In the genomic region with DNA sequence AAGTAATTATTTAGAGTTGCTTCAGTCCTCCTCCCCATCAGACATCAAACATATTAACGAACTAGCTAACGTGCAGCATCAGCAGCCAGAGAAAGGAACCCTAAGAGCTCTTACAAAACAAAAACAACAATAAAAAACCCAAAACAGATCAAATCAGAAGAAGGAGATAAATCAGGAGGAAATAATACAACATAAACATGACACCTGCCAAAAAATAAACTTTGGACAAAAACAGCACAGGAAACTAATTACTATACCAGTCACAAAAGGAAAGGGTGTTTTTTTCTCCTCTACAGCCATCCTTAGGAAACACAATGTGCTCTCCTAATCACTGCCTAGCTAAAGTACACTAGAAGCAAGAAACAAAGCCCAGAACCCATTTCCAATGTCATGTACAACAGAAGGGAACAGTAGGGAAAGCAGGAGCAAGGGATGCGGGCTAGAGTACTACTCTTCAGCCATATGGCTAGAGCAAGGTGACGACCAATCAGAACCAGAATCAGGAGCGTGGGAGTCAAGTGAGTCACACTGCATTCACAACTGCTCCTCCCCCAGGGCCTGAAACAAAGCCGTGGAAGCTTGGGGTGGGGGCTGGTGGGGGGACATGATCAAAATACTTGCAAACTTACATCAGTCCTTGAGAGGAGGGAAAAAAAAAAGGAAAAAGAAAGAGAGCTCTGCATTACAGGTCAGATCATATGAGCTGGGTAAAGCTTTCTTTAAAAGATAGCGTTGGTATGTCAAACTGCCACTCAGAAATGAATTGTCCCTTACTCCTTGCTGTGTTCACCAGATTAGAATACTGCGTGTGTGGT, we compare ENCODE assay signal across 8 cellular contexts.
DNase-seq lines count a peak whose midpoint lies in the region; ATAC-seq and TF ChIP-seq lines count a peak whose summit lies in the region.

No MANE protein-coding gene starts in this region.

- no peak overlapping the region for H2AFZ ChIP-seq in neural cell (ENCODE audit: low read depth, low read length)

- no peaks in the 10 kb centered on the region for H3K9me3 ChIP-seq in ES-I3 (ENCODE audit: control insufficient read depth, insufficient read depth, low read length)
- no peaks in the 10 kb centered on the region for H3K9me3 ChIP-seq in neural cell (ENCODE audit: low read length)

- no peak for TF ChIP-seq CTCF in dorsolateral prefrontal cortex (IDR thresholded peaks at IDR 0.05 in 54 of 56, conservative IDR thresholded peaks at IDR 0.05 in 2 of 56; ENCODE audit: low read depth in 1 of 56, partially characterized antibody in 56 of 56)
- TF ChIP-seq CTCF in neural cell (IDR thresholded peaks at IDR 0.05; ENCODE audit: poor library complexity, severe bottlenecking): no peak

- intact Hi-C loops in dorsolateral prefrontal cortex (cut with DNase I): no loop called here

- H3K4me2 ChIP-seq in neural cell (ENCODE audit: low read length): peak overlapping the region; percentile 15

- H3K9me2 ChIP-seq in neural cell (ENCODE audit: insufficient read depth, low read length): no peaks in the 10 kb centered on the region

- DNase-seq in NCI-H69 (lab: John Stamatoyannopoulos, UW): peak; percentile 94
- DNase-seq in dorsolateral prefrontal cortex: peak in 7 of 10 donors; percentile 47 to 74 (median 62)
- DNase-seq in midbrain (lab: John Stamatoyannopoulos, UW): no peak
- DNase-seq in effector CD8-positive, alpha-beta T cell (lab: John Stamatoyannopoulos, UW): no peak

- no peaks in the 10 kb centered on the region for H4K20me1 ChIP-seq in neural cell (ENCODE audit: insufficient read depth)

- H3K4me3 ChIP-seq in dorsolateral prefrontal cortex (peak overlapping the region in 4 of 59 donors; percentile 13 to 25 (median 22)), neural cell (ENCODE audit: low read length) (peak overlapping the region; percentile 45)

- H3K36me3 ChIP-seq in ES-I3 (ENCODE audit: insufficient read depth, low read length): 0 out of 2 replicates have a peak, but pooled peaks cover 3% of the 10 kb centered on the region
- H3K36me3 ChIP-seq in neural cell (ENCODE audit: insufficient read depth, low read length): no peaks in the 10 kb centered on the region

- no peak for TF ChIP-seq RAD21 in neural cell (conservative IDR thresholded peaks at IDR 0.05)

- ATAC-seq in HG02970 (IDR thresholded peaks at IDR 0.05; ENCODE audit: low FRiP score, unreplicated experiment) (no peak), GM21528 (IDR thresholded peaks at IDR 0.05; ENCODE audit: low FRiP score, unreplicated experiment) (no peak)

- TF ChIP-seq EP300 in neural cell (conservative IDR thresholded peaks at IDR 0.05; ENCODE audit: poor library complexity, severe bottlenecking): peak; percentile 51

- peak overlapping the region in 28 of 59 donors; percentile 9 to 70 (median 39) for H3K27ac ChIP-seq in dorsolateral prefrontal cortex
- peak overlapping the region; percentile 63 for H3K27ac ChIP-seq in neural cell (ENCODE audit: low read length)

- H3K9ac ChIP-seq in ES-I3 (ENCODE audit: low read depth, low read length) (peak overlapping the region; percentile 31), neural cell (ENCODE audit: low read length) (peak overlapping the region; percentile 36)

- H3F3A ChIP-seq in neural cell (ENCODE audit: insufficient read depth, low read length, poor library complexity, severe bottlenecking): no peaks in the 10 kb centered on the region

- peaks cover 18% of the 10 kb centered on the region for H3K79me2 ChIP-seq in neural cell (replicated peaks; ENCODE audit: insufficient read depth, low read length)

- H3K27me3 ChIP-seq in dorsolateral prefrontal cortex (no peaks in the 10 kb centered on the region), neural cell (ENCODE audit: insufficient read depth, low read depth, low read length) (no peaks in the 10 kb centered on the region)

- peaks cover 30% of the 10 kb centered on the region for H3K4me1 ChIP-seq in ES-I3 (ENCODE audit: insufficient read depth, low read length)

TF ChIP-seq in neural cell, 6 proteins besides CTCF, POLR2A, EP300 and RAD21:
- peak; percentile 44 for TF ChIP-seq POLR2AphosphoS5 (IDR thresholded peaks at IDR 0.05)
- TF ChIP-seq, protein P1, sequence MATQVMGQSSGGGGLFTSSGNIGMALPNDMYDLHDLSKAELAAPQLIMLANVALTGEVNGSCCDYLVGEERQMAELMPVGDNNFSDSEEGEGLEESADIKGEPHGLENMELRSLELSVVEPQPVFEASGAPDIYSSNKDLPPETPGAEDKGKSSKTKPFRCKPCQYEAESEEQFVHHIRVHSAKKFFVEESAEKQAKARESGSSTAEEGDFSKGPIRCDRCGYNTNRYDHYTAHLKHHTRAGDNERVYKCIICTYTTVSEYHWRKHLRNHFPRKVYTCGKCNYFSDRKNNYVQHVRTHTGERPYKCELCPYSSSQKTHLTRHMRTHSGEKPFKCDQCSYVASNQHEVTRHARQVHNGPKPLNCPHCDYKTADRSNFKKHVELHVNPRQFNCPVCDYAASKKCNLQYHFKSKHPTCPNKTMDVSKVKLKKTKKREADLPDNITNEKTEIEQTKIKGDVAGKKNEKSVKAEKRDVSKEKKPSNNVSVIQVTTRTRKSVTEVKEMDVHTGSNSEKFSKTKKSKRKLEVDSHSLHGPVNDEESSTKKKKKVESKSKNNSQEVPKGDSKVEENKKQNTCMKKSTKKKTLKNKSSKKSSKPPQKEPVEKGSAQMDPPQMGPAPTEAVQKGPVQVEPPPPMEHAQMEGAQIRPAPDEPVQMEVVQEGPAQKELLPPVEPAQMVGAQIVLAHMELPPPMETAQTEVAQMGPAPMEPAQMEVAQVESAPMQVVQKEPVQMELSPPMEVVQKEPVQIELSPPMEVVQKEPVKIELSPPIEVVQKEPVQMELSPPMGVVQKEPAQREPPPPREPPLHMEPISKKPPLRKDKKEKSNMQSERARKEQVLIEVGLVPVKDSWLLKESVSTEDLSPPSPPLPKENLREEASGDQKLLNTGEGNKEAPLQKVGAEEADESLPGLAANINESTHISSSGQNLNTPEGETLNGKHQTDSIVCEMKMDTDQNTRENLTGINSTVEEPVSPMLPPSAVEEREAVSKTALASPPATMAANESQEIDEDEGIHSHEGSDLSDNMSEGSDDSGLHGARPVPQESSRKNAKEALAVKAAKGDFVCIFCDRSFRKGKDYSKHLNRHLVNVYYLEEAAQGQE (IDR thresholded peaks at IDR 0.05; ENCODE audit: borderline replicate concordance): no peak

Comparison
In these comparisons a context has a peak if more than half of its experiments do, and no peak if none do; other contexts are left out.
1. DNase-seq: peak in NCI-H69 (single experiment) and dorsolateral prefrontal cortex (7 of 10); none in midbrain (single experiment) and effector CD8-positive, alpha-beta T cell (single experiment).